In the genomic region with DNA sequence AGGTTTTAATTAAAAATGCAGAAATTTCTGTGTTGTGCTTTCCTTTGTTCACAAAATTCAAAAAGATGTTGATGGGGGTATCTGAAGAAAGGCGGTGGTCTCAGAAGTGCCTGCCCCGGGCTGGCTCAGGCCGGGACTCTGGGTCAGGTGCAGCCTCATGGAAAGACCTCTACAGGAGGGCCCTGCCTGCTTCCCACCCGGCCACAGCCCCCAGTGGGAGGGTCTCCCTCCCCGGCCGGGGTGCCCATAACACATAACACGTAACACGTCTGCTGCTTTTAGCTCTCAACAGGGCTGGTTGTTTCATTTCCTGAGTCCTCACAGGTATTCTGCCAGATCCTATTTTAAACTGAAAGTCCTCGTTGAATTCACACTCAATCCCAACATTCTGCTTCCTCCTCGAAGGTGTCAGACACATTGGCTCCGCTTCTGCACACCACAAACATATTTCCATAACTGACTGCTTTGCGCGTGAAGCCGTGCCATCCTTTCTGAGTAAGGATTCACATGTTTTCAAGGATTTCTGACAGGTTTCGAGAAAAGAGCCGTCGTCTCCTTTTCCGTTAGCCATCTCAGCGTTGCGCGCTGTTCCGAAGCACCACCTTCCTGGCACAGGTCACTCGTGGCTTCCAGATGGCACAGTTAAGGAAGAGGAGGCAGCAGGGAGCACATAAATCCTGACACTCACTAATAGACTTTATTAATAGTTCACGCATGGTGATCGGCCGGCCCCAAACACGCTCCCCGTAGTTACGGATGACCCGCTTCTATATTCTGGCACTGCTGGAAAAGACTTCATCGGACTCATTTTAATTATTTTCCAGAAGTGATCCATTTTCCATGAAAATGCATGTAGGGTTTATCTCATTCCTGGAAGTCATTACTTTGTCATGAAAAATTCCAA, we compare ENCODE assay signal across 21 cellular contexts.
"Had no signal": no experiment of that assay in that cellular context is flagged by ENCODE, and none has a peak within 500 bp of the region (broad histone marks: within the 10 kb centered on the region; RNA-seq: fewer than 3 reads in every experiment).

No MANE protein-coding gene starts in this region.

- H3K9me3 ChIP-seq: tibial nerve, vagina had no signal

- H3K4me3 ChIP-seq: cardiac muscle cell, coronary artery, tibial nerve, vagina had no signal

- H3K27ac ChIP-seq: cardiac muscle cell, coronary artery, tibial nerve, vagina had no signal

- H3K36me3 ChIP-seq: cardiac muscle cell, tibial nerve, vagina had no signal

- ATAC-seq: activated naive CD4-positive, alpha-beta T cell treated with anti-CD3 and anti-CD28 coated beads, Interleukin-2, amount 50 U/mL, for 72 hours; activated T-cell treated with anti-CD3 and anti-CD28 coated beads, Interleukin-2, amount 50 U/mL, for 4 hours; SK-N-SH treated with all-trans-retinoic acid at 6 μM for 48 hours had no signal

- DNase-seq: activated CD4-positive, alpha-beta T cell treated with anti-CD3 and anti-CD28 coated beads, Interleukin-2, amount 50 U/mL, for 1 hour; activated CD8-positive, alpha-beta memory T cell treated with anti-CD3 and anti-CD28 coated beads, Interleukin-2, amount 50 U/mL, for 4 hours; activated T-cell treated with anti-CD3 and anti-CD28 coated beads, Interleukin-2, amount 50 U/mL, for 4 hours; erythroblast; foreskin melanocyte; glutamatergic neuron; hippocampal formation; mammary epithelial cell; retina; stimulated activated CD4-positive, alpha-beta T cell treated with anti-CD3 and anti-CD28 coated beads, Interleukin-12 subunit alpha, Interleukin-12 subunit beta, amount 100 ng/mL, for 4 hours; stimulated activated CD4-positive, alpha-beta T cell treated with anti-CD3 and anti-CD28 coated beads, Interleukin-1b, Interleukin-23, amount 100 ng/mL, for 48 hours; stimulated activated CD8-positive, alpha-beta memory T cell treated with anti-CD3 and anti-CD28 coated beads, Interleukin-4, amount 100 ng/mL, for 48 hours; stimulated activated naive CD4-positive, alpha-beta T cell; T-helper 1 cell; T1000 had no signal

- H3K36me3 Mint-ChIP-seq: activated naive CD4-positive, alpha-beta T cell treated with anti-CD3 and anti-CD28 coated beads, Interleukin-2, amount 50 U/mL, for 72 hours had no signal

- H3K4me1 ChIP-seq: tibial nerve, vagina had no signal

- H3K27ac Mint-ChIP-seq: activated naive CD4-positive, alpha-beta T cell treated with anti-CD3 and anti-CD28 coated beads, Interleukin-2, amount 50 U/mL, for 72 hours had no signal

- H3K4me3 Mint-ChIP-seq: activated T-cell treated with anti-CD3 and anti-CD28 coated beads, Interleukin-2, amount 50 U/mL, for 4 hours had no signal

- H3K27me3 ChIP-seq: cardiac muscle cell, tibial nerve, vagina had no signal

- H3K9me3 Mint-ChIP-seq: activated naive CD4-positive, alpha-beta T cell treated with anti-CD3 and anti-CD28 coated beads, Interleukin-2, amount 50 U/mL, for 72 hours; activated T-cell treated with anti-CD3 and anti-CD28 coated beads, Interleukin-2, amount 50 U/mL, for 4 hours had no signal
